9 cellular contexts compared by ENCODE assay signal in the genomic region with DNA sequence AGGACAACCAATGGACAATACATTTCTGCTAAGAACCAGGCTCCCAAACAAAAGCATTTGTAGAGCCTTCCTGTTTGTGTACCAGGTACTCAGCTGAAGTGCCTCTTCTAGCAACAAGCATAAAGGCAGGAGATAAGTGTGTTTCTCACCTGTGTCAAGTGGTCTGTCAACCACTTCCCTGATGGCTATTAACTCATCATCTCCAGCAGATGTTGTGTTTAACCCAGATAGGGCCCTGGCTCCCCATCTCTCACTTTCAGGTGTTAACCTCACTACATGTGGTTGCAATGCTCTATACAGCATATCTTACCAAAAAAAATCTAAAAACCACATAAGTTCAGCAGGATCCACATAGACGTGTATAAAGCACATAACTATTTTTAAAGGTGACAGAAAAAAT. TPM values are rescaled to one million over a fixed set of nuclear protein-coding genes. Genes with fewer than 3 reads are reported as not detected.
DNase-seq lines count a peak whose midpoint lies in the region; ATAC-seq and TF ChIP-seq lines count a peak whose summit lies in the region.
"Had no signal": no experiment of that assay in that cellular context is flagged by ENCODE, and none has a peak within 500 bp of the region (broad histone marks: within the 10 kb centered on the region; RNA-seq: fewer than 3 reads in every experiment).

No MANE protein-coding gene starts in this region.

- no peaks in the 10 kb centered on the region for H3K9me3 Mint-ChIP-seq in T-cell
- no peaks in the 10 kb centered on the region for H3K9me3 Mint-ChIP-seq in chondrocyte (ENCODE audit: low read depth)

- peaks cover 0 to 16% (median 14%) of the 10 kb centered on the region in 3 donors for H3K4me1 Mint-ChIP-seq in T-cell
- no peaks in the 10 kb centered on the region for H3K4me1 Mint-ChIP-seq in chondrocyte (ENCODE audit: low read depth)

- peaks cover 4% of the 10 kb centered on the region for H3K27me3 ChIP-seq in left ventricle myocardium inferior (ENCODE audit: low read depth)

- H3K9me3 ChIP-seq in left ventricle myocardium inferior (replicated peaks), result no peaks in the 10 kb centered on the region

- intact Hi-C loops in left ventricle myocardium inferior (cut with micrococcal nuclease), result no loop called here

- DNase-seq in T-cell (peak in 22 of 34 experiments; percentile 1 to 44 (median 13)), C1 segment of cervical spinal cord (lab: John Stamatoyannopoulos, UW) (no peak), globus pallidus (ENCODE audit: low spot score) (no peak), left ventricle myocardium inferior (no peak), chondrocyte (ENCODE audit: low spot score) (no peak)
- DNase-seq: occipital lobe had no signal

- H3K4me3 ChIP-seq in left ventricle myocardium inferior, result no peak overlapping the region

- TF ChIP-seq CTCF in left ventricle myocardium inferior (IDR thresholded peaks at IDR 0.05; ENCODE audit: borderline replicate concordance), result no peak
- no peak for TF ChIP-seq CTCF in chondrocyte (IDR thresholded peaks at IDR 0.05)

- no peak overlapping the region for H3K27ac Mint-ChIP-seq in T-cell
- H3K27ac Mint-ChIP-seq in chondrocyte (ENCODE audit: unreplicated experiment), result no peak overlapping the region

- no peak overlapping the region for H3K4me3 Mint-ChIP-seq in T-cell
- no peak overlapping the region for H3K4me3 Mint-ChIP-seq in chondrocyte (ENCODE audit: unreplicated experiment)

- H3K27me3 Mint-ChIP-seq in T-cell (peaks cover 0 to 2% of the 10 kb centered on the region in 2 donors), chondrocyte (ENCODE audit: low read depth) (peaks cover 29% of the 10 kb centered on the region)

- no peaks in the 10 kb centered on the region for H3K36me3 ChIP-seq in left ventricle myocardium inferior

- TF ChIP-seq POLR2A in GM18505 (IDR thresholded peaks at IDR 0.05; ENCODE audit: borderline replicate concordance, extremely low read depth, insufficient read depth, insufficient read length), result no peak

- CTCF ChIA-PET in T-cell (lab: Charles Lee), result interaction anchor here in 1 of 2 donors (1.1 kb wide), 1 partner anchor 19 kb away, joined by 3 read pairs; no protein-coding TSS in a partner anchor

- POLR2A ChIA-PET in T-cell (lab: Charles Lee), result interaction anchor here in 1 of 2 donors (0.6 kb wide), 1 partner anchor 10 kb away, joined by 3 read pairs; no protein-coding TSS in a partner anchor

- H3K4me1 ChIP-seq in left ventricle myocardium inferior, result no peaks in the 10 kb centered on the region

- no peak overlapping the region for H3K27ac ChIP-seq in left ventricle myocardium inferior (replicated peaks)

- ATAC-seq in GM18505 (IDR thresholded peaks at IDR 0.05; ENCODE audit: unreplicated experiment) (peak; percentile 70), GM21447 (IDR thresholded peaks at IDR 0.05; ENCODE audit: unreplicated experiment) (peak; percentile 84), HG03432 (IDR thresholded peaks at IDR 0.05; ENCODE audit: unreplicated experiment) (peak; percentile 86), T-cell (replicated peaks in 1 of 4) (peak in 2 of 4 experiments; percentile 60 to 66)

- H3K36me3 Mint-ChIP-seq in T-cell, result no peaks in the 10 kb centered on the region
- H3K36me3 Mint-ChIP-seq in chondrocyte (ENCODE audit: low read depth), result no peaks in the 10 kb centered on the region

RNA-seq across cellular contexts. Expression of gene IL17A, which starts 9.6 kb away (rescaled TPM):
- total RNA-seq in T-cell (not detected), left ventricle myocardium inferior (not detected), chondrocyte (not detected in 3 replicates)
- total RNA-seq: occipital lobe had no signal

Comparison
In these comparisons a context has a peak if more than half of its experiments do, and no peak if none do; other contexts are left out.
1. DNase-seq: peak in T-cell (22 of 34); none in C1 segment of cervical spinal cord (0 of 14), globus pallidus (single experiment), left ventricle myocardium inferior (single experiment) and chondrocyte (single experiment).